12 cellular contexts compared by ENCODE assay signal in genomic region chr5:91059409-91059808, GRCh38.
DNase-seq lines count a peak whose midpoint lies in the region; ATAC-seq and TF ChIP-seq lines count a peak whose summit lies in the region.
"Had no signal": no experiment of that assay in that cellular context is flagged by ENCODE, and none has a peak within 500 bp of the region (broad histone marks: within the 10 kb centered on the region; RNA-seq: fewer than 3 reads in every experiment).

No MANE protein-coding gene starts in this region.

- TF ChIP-seq CTCF in A673 (conservative IDR thresholded peaks at IDR 0.05; ENCODE audit: low read depth, low read length) = no peak
- TF ChIP-seq CTCF in BE2C (IDR thresholded peaks at IDR 0.05; ENCODE audit: low read depth, low read length) = no peak

- H3K36me3 ChIP-seq in H7 (replicated peaks; ENCODE audit: control insufficient read depth, insufficient read depth, low read length) (no peaks in the 10 kb centered on the region), A673 (ENCODE audit: insufficient read depth, low read length, poor library complexity, severe bottlenecking) (no peaks in the 10 kb centered on the region), BE2C (no peaks in the 10 kb centered on the region)

- CTCF ChIA-PET in A673 (lab: Charles Lee) = no interaction called here

- BruUV-seq in A673 (replicated peaks; lab: Mats Ljungman, UMichigan) = no TSS peak

- no peaks in the 10 kb centered on the region for H3K27me3 ChIP-seq in H7 (ENCODE audit: control insufficient read depth, insufficient read depth, low read length)
- H3K27me3 ChIP-seq in A673 (replicated peaks; ENCODE audit: insufficient read depth, low read depth, low read length, poor library complexity) = no peaks in the 10 kb centered on the region
- H3K27me3 ChIP-seq in BE2C = no peaks in the 10 kb centered on the region

- H3K4me1 ChIP-seq in A673 (ENCODE audit: insufficient read depth, low read length, poor library complexity, severe bottlenecking) = peaks cover 14% of the 10 kb centered on the region
- H3K4me1 ChIP-seq in BE2C = no peaks in the 10 kb centered on the region; the same call in 1 of the 2 replicates

- H3K9me3 ChIP-seq in A673 (ENCODE audit: low read depth, low read length, poor library complexity, severe bottlenecking) = no peaks in the 10 kb centered on the region
- no peaks in the 10 kb centered on the region for H3K9me3 ChIP-seq in BE2C
- H3K9me3 ChIP-seq: mucosa of descending colon had no signal

- H3K27ac ChIP-seq in A673 (ENCODE audit: low read depth, low read length, poor library complexity, severe bottlenecking) = no peak overlapping the region
- H3K27ac ChIP-seq: skin epidermis had no signal

- H3K4me3 ChIP-seq in H7 (ENCODE audit: insufficient read depth, low read depth, low read length) = no peak overlapping the region
- no peak overlapping the region for H3K4me3 ChIP-seq in A673 (ENCODE audit: low read depth, low read length, poor library complexity, severe bottlenecking)
- no peak overlapping the region for H3K4me3 ChIP-seq in BE2C (ENCODE audit: low read depth, low read length)
- H3K4me3 ChIP-seq: mucosa of descending colon, skin epidermis had no signal

- POLR2A ChIA-PET in A673 (lab: Charles Lee; ENCODE audit: low non-redundant PET) = no interaction called here

- intact Hi-C loops in A673 (cut with micrococcal nuclease; ENCODE audit: unreplicated experiment) = no loop called here

- DNase-seq in kidney tubule cell (ENCODE audit: low spot score) = peak; percentile 72
- no peak for DNase-seq in NCI-H2029 (lab: John Stamatoyannopoulos, UW)
- DNase-seq in H7 = no peak
- DNase-seq in A673 (ENCODE audit: low spot score) = no peak
- no peak for DNase-seq in BE2C
- DNase-seq: activated CD4-positive, alpha-beta T cell treated with anti-CD3 and anti-CD28 coated beads, Interleukin-2, amount 10 ng/mL, durations not matched to agents 24 days and 14 days; DND-41; mucosa of descending colon had no signal

- ATAC-seq in GM18870 (IDR thresholded peaks at IDR 0.05; ENCODE audit: unreplicated experiment) (peak; percentile 93), GM21576 (IDR thresholded peaks at IDR 0.05; ENCODE audit: unreplicated experiment) (peak; percentile 79), HG03196 (IDR thresholded peaks at IDR 0.05; ENCODE audit: unreplicated experiment) (peak; percentile 89)
